Comparison of ENCODE assay signal across 8 cellular contexts in genomic region chr6:20056350-20056992, GRCh38.
A peak's percentile ranks its signal among the peaks of the same experiment; 100 is the strongest.
DNase-seq lines count a peak whose midpoint lies in the region; ATAC-seq and TF ChIP-seq lines count a peak whose summit lies in the region.

No MANE protein-coding gene starts in this region.

- no peaks in the 10 kb centered on the region for H3K36me3 ChIP-seq in Loucy (ENCODE audit: insufficient read depth, low read length)

- no peak overlapping the region for H3K4me3 ChIP-seq in Loucy (ENCODE audit: low read length, poor library complexity, severe bottlenecking)

- H3K4me2 ChIP-seq in Loucy (ENCODE audit: low read depth, low read length, poor library complexity, severe bottlenecking) = peak overlapping the region; percentile 37

- H3K9me3 ChIP-seq in Loucy (ENCODE audit: insufficient read depth, low read depth, low read length) = no peaks in the 10 kb centered on the region

- H3K27me3 Mint-ChIP-seq in progenitor cell of endocrine pancreas = peaks cover 4% of the 10 kb centered on the region

- H4K20me1 ChIP-seq in Loucy (ENCODE audit: insufficient read depth, low read length, poor library complexity, severe bottlenecking) = no peaks in the 10 kb centered on the region

- no peaks in the 10 kb centered on the region for H3K9me2 ChIP-seq in Loucy (replicated peaks; ENCODE audit: low read depth, low read length)

- peaks cover 10% of the 10 kb centered on the region for H3K4me1 Mint-ChIP-seq in progenitor cell of endocrine pancreas (ENCODE audit: low read depth)

- H3K36me3 Mint-ChIP-seq in progenitor cell of endocrine pancreas (ENCODE audit: insufficient read depth) = no peaks in the 10 kb centered on the region

- H2AFZ ChIP-seq in Loucy (ENCODE audit: low read length) = peak overlapping the region; percentile 80

- no peak overlapping the region for H3K27ac ChIP-seq in RWPE1

- peaks cover 5% of the 10 kb centered on the region for H3K4me1 ChIP-seq in Loucy (ENCODE audit: insufficient read depth, low read length, poor library complexity, severe bottlenecking)

- H3F3A ChIP-seq in Loucy (ENCODE audit: low read depth) = no peaks in the 10 kb centered on the region

- H3K79me2 ChIP-seq in Loucy (ENCODE audit: insufficient read depth, low read length) = no peaks in the 10 kb centered on the region

- peak; percentile 56 for ATAC-seq in GM19468 (IDR thresholded peaks at IDR 0.05; ENCODE audit: extremely low read depth, unreplicated experiment)
- no peak for ATAC-seq in HG03469 (IDR thresholded peaks at IDR 0.05; ENCODE audit: unreplicated experiment)

- H3K27me3 ChIP-seq in Loucy (ENCODE audit: insufficient read depth, low read length, poor library complexity, severe bottlenecking) = no peaks in the 10 kb centered on the region

- peak; percentile 75 for TF ChIP-seq CTCF in Loucy (conservative IDR thresholded peaks at IDR 0.05; ENCODE audit: low read length)
- peak; percentile 59; the same call in 1 of the 2 replicates for TF ChIP-seq CTCF in RWPE1 (conservative IDR thresholded peaks at IDR 0.05; ENCODE audit: low read depth)
- TF ChIP-seq CTCF in progenitor cell of endocrine pancreas (IDR thresholded peaks at IDR 0.05; ENCODE audit: unreplicated experiment) = peak; percentile 83

- H3K27ac Mint-ChIP-seq in progenitor cell of endocrine pancreas = peak overlapping the region; percentile 31

- H3K4me3 Mint-ChIP-seq in progenitor cell of endocrine pancreas (ENCODE audit: low read depth) = no peak overlapping the region

- CTCF ChIA-PET in RWPE1 (lab: Yijun Ruan, JAX) = interaction anchor here (0.6 to 1.2 kb wide), 8 partner anchors 464 to 1528 kb away, joined by 3 to 9 read pairs (median 3); no protein-coding TSS in a partner anchor

- H3K9ac ChIP-seq in Loucy (ENCODE audit: low read depth, low read length, poor library complexity, severe bottlenecking) = no peak overlapping the region

- peak; percentile 73 for DNase-seq in COR-L47 (lab: John Stamatoyannopoulos, UW)
- peak; percentile 38 for DNase-seq in RWPE1 (ENCODE audit: low spot score)
- DNase-seq in fibroblast of peridontal ligament (ENCODE audit: extremely low read depth) = peak; percentile 77
- no peak for DNase-seq in progenitor cell of endocrine pancreas (ENCODE audit: low spot score, unreplicated experiment)
- no peak for DNase-seq in stimulated activated CD4-positive, alpha-beta T cell treated with anti-CD3 and anti-CD28 coated beads, Interleukin-2, amount 100 ng/mL, for 48 hours

- POLR2A ChIA-PET in RWPE1 (lab: Yijun Ruan, JAX; ENCODE audit: low non-redundant PET) = no interaction called here

- no peaks in the 10 kb centered on the region for H3K9me3 Mint-ChIP-seq in progenitor cell of endocrine pancreas (ENCODE audit: low read depth)

Comparison
In these comparisons a context has a peak if more than half of its experiments do, and no peak if none do; other contexts are left out.
1. DNase-seq: peak in COR-L47 (single experiment), RWPE1 (single experiment) and fibroblast of peridontal ligament (single experiment); none in progenitor cell of endocrine pancreas (single experiment) and stimulated activated CD4-positive, alpha-beta T cell treated with anti-CD3 and anti-CD28 coated beads, Interleukin-2, amount 100 ng/mL, for 48 hours (0 of 2).
2. Peak in every context shown above with its lines, with median percentiles within 50 percentile points of each other: CTCF ChIP-seq.